In the genomic region with DNA sequence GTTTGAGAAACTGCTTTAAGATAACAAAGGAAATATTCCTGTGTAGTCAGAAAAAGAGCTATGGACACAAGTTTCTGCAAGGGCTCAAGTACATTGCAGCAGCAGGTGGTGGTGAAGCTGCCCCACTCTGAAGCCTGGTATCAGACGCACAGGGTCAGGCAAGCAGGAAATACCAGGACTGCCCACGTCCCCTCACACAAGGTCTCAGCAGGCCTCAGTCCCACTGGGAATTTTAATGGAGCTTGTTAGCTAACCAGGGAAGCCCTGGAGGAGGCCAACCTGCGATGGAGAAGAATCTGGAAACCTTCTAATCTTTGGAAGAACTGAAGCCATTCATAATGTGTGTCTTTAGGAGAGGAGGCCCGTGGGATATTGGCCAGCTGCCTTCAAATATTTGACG, we compare ENCODE assay signal across 17 cellular contexts.
"Had no signal": no experiment of that assay in that cellular context is flagged by ENCODE, and none has a peak within 500 bp of the region (broad histone marks: within the 10 kb centered on the region; RNA-seq: fewer than 3 reads in every experiment).

No MANE protein-coding gene starts in this region.

- DNase-seq: dermis blood vessel endothelial cell, foreskin keratinocyte, head of caudate nucleus, hippocampal formation, kidney glomerular epithelial cell, mammary epithelial cell, mucosa of descending colon, natural killer cell, nucleus accumbens, stomach, substantia nigra had no signal

- H3K27ac Mint-ChIP-seq: natural killer cell, neural progenitor cell, type B pancreatic cell had no signal

- H3K4me1 ChIP-seq: foreskin keratinocyte, parathyroid adenoma, prostate gland had no signal

- H3K27me3 Mint-ChIP-seq: central memory CD8-positive, alpha-beta T cell had no signal

- H3K4me3 ChIP-seq: mucosa of descending colon, neural progenitor cell, prostate gland, skin epidermis, stomach had no signal

- H3K9me3 ChIP-seq: mucosa of descending colon, prostate gland, stomach had no signal

- ATAC-seq: foreskin keratinocyte, mucosa of descending colon, natural killer cell had no signal

- H3K36me3 ChIP-seq: neural progenitor cell, prostate gland, stomach had no signal

- H3K27ac ChIP-seq: foreskin keratinocyte, neural progenitor cell, parathyroid adenoma, prostate gland, skin epidermis, stomach had no signal

- H3K4me3 Mint-ChIP-seq: central memory CD8-positive, alpha-beta T cell; natural killer cell; neural progenitor cell; type B pancreatic cell had no signal

- H3K9me3 Mint-ChIP-seq: central memory CD8-positive, alpha-beta T cell; natural killer cell; type B pancreatic cell had no signal

- H3K36me3 Mint-ChIP-seq: natural killer cell, neural progenitor cell, type B pancreatic cell had no signal

- H3K27me3 ChIP-seq: foreskin keratinocyte, neural progenitor cell, stomach had no signal
